ENCODE assay signal across 23 cellular contexts in the genomic region with DNA sequence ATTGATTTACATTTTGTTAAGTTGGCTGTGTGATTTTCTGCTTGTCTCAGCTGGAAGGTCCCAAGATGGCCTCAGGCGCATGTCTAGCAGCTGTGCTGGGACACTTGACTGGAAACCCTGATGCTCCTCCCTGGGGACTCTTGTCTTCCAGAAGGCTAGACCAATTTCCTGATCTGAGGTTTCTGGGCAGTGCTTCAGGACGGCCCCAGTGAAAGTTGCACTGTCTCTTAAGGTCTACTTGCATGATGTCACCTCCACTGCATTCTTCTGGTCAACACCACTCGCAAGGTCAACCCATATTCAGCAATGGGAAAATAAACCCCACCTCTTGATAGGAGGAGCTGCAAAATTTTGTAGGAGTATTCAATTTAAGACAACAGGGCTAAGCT.
A peak's percentile ranks its signal among the peaks of the same experiment; 100 is the strongest.
DNase-seq lines count a peak whose midpoint lies in the region; ATAC-seq and TF ChIP-seq lines count a peak whose summit lies in the region.
"Had no signal": no experiment of that assay in that cellular context is flagged by ENCODE, and none has a peak within 500 bp of the region (broad histone marks: within the 10 kb centered on the region; RNA-seq: fewer than 3 reads in every experiment).

No MANE protein-coding gene starts in this region.

- H3K4me2 ChIP-seq in GM23338, result no peak overlapping the region
- no peak overlapping the region for H3K4me2 ChIP-seq in mesendoderm (ENCODE audit: low read length)

- H3F3A ChIP-seq in GM23338 (replicated peaks; ENCODE audit: low read depth), result no peaks in the 10 kb centered on the region

- H3K23ac ChIP-seq in mesendoderm (ENCODE audit: low read length), result no peak overlapping the region

- H3K79me2 ChIP-seq in GM23338 (replicated peaks; ENCODE audit: insufficient read depth) (no peaks in the 10 kb centered on the region), mesendoderm (ENCODE audit: control insufficient read depth, insufficient read depth, low read length) (no peaks in the 10 kb centered on the region)

- no peak overlapping the region for H3K9ac ChIP-seq in mesendoderm (ENCODE audit: low read length)

- no peaks in the 10 kb centered on the region for H4K20me1 ChIP-seq in GM23338 (replicated peaks; ENCODE audit: insufficient read depth)

- no peak overlapping the region for H3K27ac Mint-ChIP-seq in GM23338
- H3K27ac Mint-ChIP-seq in natural killer cell, result no peak overlapping the region
- H3K27ac Mint-ChIP-seq: effector memory CD8-positive, alpha-beta T cell; HFFc6; stimulated activated effector memory CD8-positive, alpha-beta T cell treated with anti-CD3 and anti-CD28 coated beads, Interleukin-12 subunit alpha, Interleukin-12 subunit beta, amount 100 ng/mL, for 72 hours had no signal

- H3K4me3 Mint-ChIP-seq in GM23338 (no peak overlapping the region), natural killer cell (no peak overlapping the region)
- H3K4me3 Mint-ChIP-seq: effector memory CD8-positive, alpha-beta T cell; HFFc6; stimulated activated effector memory CD8-positive, alpha-beta T cell treated with anti-CD3 and anti-CD28 coated beads, Interleukin-12 subunit alpha, Interleukin-12 subunit beta, amount 100 ng/mL, for 72 hours had no signal

- H3K9me2 ChIP-seq in GM23338 (ENCODE audit: insufficient read depth), result 0 out of 2 replicates have a peak, but pooled peaks cover 4% of the 10 kb centered on the region

- H3K27me3 Mint-ChIP-seq in GM23338 (ENCODE audit: insufficient read depth, low read depth, poor library complexity) (peaks cover 5% of the 10 kb centered on the region), natural killer cell (ENCODE audit: low read depth in 2 of 2) (peaks cover 7 to 8% of the 10 kb centered on the region in 2 donors)

- WGBS in mesendoderm (ENCODE audit: extremely low coverage, insufficient coverage, low lambda C conversion rate), result no CpG with 5 or more reads among the region's 3 CpGs

- H3K4me1 ChIP-seq in GM23338 (ENCODE audit: insufficient read depth), result peaks cover 17% of the 10 kb centered on the region
- H3K4me1 ChIP-seq in mesendoderm (ENCODE audit: control insufficient read depth, low read depth, low read length), result no peaks in the 10 kb centered on the region
- H3K4me1 ChIP-seq: suprapubic skin had no signal

- no peaks in the 10 kb centered on the region for H3K79me1 ChIP-seq in mesendoderm (ENCODE audit: low read length)

- no peak overlapping the region for H2AFZ ChIP-seq in GM23338

- H3K9me3 Mint-ChIP-seq in GM23338 (no peaks in the 10 kb centered on the region; the same call in 1 of the 3 replicates), natural killer cell (no peaks in the 10 kb centered on the region)
- H3K9me3 Mint-ChIP-seq: stimulated activated effector memory CD8-positive, alpha-beta T cell treated with anti-CD3 and anti-CD28 coated beads, Interleukin-12 subunit alpha, Interleukin-12 subunit beta, amount 100 ng/mL, for 72 hours had no signal

- H3K27me3 ChIP-seq in GM23338 (ENCODE audit: insufficient read depth) (no peaks in the 10 kb centered on the region), mesendoderm (ENCODE audit: insufficient read depth, low read length, poor library complexity) (no peaks in the 10 kb centered on the region)
- H3K27me3 ChIP-seq: brain microvascular endothelial cell, esophagus muscularis mucosa, suprapubic skin had no signal

- no peak overlapping the region for H2BK15ac ChIP-seq in mesendoderm (replicated peaks; ENCODE audit: low read depth)

- ATAC-seq in Right ventricle myocardium superior (ENCODE audit: poor library complexity), result peak; percentile 22
- no peak for ATAC-seq in GM23338
- no peak for ATAC-seq in natural killer cell
- ATAC-seq: effector memory CD8-positive, alpha-beta T cell; stimulated activated effector memory CD8-positive, alpha-beta T cell treated with anti-CD3 and anti-CD28 coated beads, Interleukin-12 subunit alpha, Interleukin-12 subunit beta, amount 100 ng/mL, for 72 hours had no signal

- in situ Hi-C loops in SK-MEL-5 (cut with HindIII; ENCODE audit: low pct_unique_long_range_greater_than_20kb, low sequenced_read_pairs), result no loop called here

- no peaks in the 10 kb centered on the region for H3K36me3 Mint-ChIP-seq in GM23338 (ENCODE audit: low read depth)
- H3K36me3 Mint-ChIP-seq in natural killer cell, result no peaks in the 10 kb centered on the region
- H3K36me3 Mint-ChIP-seq: stimulated activated effector memory CD8-positive, alpha-beta T cell treated with anti-CD3 and anti-CD28 coated beads, Interleukin-12 subunit alpha, Interleukin-12 subunit beta, amount 100 ng/mL, for 72 hours had no signal

- no peak overlapping the region for H2BK5ac ChIP-seq in mesendoderm (ENCODE audit: low read length)

- H2BK120ac ChIP-seq in mesendoderm (ENCODE audit: low read depth, low read length), result no peak overlapping the region

- no peak overlapping the region for H3K18ac ChIP-seq in mesendoderm (ENCODE audit: low read length)

- H3K4me3 ChIP-seq in GM23338 (no peak overlapping the region), mesendoderm (ENCODE audit: low read length) (no peak overlapping the region)
- H3K4me3 ChIP-seq: esophagus muscularis mucosa, suprapubic skin had no signal

- intact Hi-C loops in Right ventricle myocardium superior (cut with DNase I), result no loop called here
- intact Hi-C loops in cardiac septum (cut with DNase I), result no loop called here
- intact Hi-C loops in natural killer cell (cut with micrococcal nuclease), result no loop called here

- H3K56ac ChIP-seq in mesendoderm (ENCODE audit: low read length), result no peak overlapping the region

- no peak overlapping the region for H3K4ac ChIP-seq in mesendoderm (ENCODE audit: low read depth, low read length)

- H4K8ac ChIP-seq in mesendoderm (ENCODE audit: low read depth, low read length), result no peak overlapping the region

- peaks cover 21% of the 10 kb centered on the region for H3K4me1 Mint-ChIP-seq in GM23338
- H3K4me1 Mint-ChIP-seq in natural killer cell, result no peaks in the 10 kb centered on the region
- H3K4me1 Mint-ChIP-seq: stimulated activated effector memory CD8-positive, alpha-beta T cell treated with anti-CD3 and anti-CD28 coated beads, Interleukin-12 subunit alpha, Interleukin-12 subunit beta, amount 100 ng/mL, for 72 hours had no signal

- no peaks in the 10 kb centered on the region for H3K36me3 ChIP-seq in GM23338 (ENCODE audit: insufficient read depth)
- H3K36me3 ChIP-seq in mesendoderm (ENCODE audit: control insufficient read depth, insufficient read depth, low read length), result no peaks in the 10 kb centered on the region
- H3K36me3 ChIP-seq: brain microvascular endothelial cell, esophagus muscularis mucosa, suprapubic skin had no signal

- TF ChIP-seq CTCF in GM23338 (conservative IDR thresholded peaks at IDR 0.05; ENCODE audit: low read depth in 2 of 2) (no peak), natural killer cell (IDR thresholded peaks at IDR 0.05) (no peak)

- H3K27ac ChIP-seq in GM23338 (ENCODE audit: low read depth), result no peak overlapping the region
- no peak overlapping the region for H3K27ac ChIP-seq in mesendoderm (ENCODE audit: low read depth, low read length)
- H3K27ac ChIP-seq: brain microvascular endothelial cell, esophagus muscularis mucosa, RWPE1, suprapubic skin had no signal

- DNase-seq in Right ventricle myocardium superior (no peak), cardiac septum (ENCODE audit: low spot score) (no peak), GM23338 (ENCODE audit: low spot score) (peak; percentile 10), SK-MEL-5 (ENCODE audit: low read depth, low spot score) (peak; percentile 0), mesendoderm (peak; percentile 86), natural killer cell (no peak), HT-29 (ENCODE audit: low spot score) (no peak)
- DNase-seq in activated CD4-positive, alpha-beta T cell treated with anti-CD3 and anti-CD28 coated beads, Interleukin-2, amount 50 U/mL, for 48 hours, result no peak
- DNase-seq: activated CD4-positive, CD25-positive, alpha-beta regulatory T cell treated with anti-CD3 and anti-CD28 coated beads, Interleukin-2, amount 50 U/mL, for 72 hours; activated gamma-delta T cell treated with Interleukin-2 at 50 U/mL for 16 hours; activated T-cell treated with anti-CD3 and anti-CD28 coated beads, Interleukin-2, amount 50 U/mL, for 1 hour; brain microvascular endothelial cell; effector memory CD8-positive, alpha-beta T cell; GDM1; HFFc6; left cardiac atrium; NCI-H524 treated with DMSO at 0.1 percent for 48 hours; stimulated activated CD4-positive, alpha-beta T cell treated with anti-CD3 and anti-CD28 coated beads, Interleukin-1b, Interleukin-23, amount 100 ng/mL, for 48 hours; SW 1271 had no signal

- no peak overlapping the region for H2AK5ac ChIP-seq in mesendoderm (ENCODE audit: low read length)

- no peak overlapping the region for H4K5ac ChIP-seq in mesendoderm (ENCODE audit: low read length)

TF ChIP-seq in GM23338, 12 proteins besides CTCF, POLR2A, EP300 and RAD21 (continues in another document):
- no peak for TF ChIP-seq EZH2 (IDR thresholded peaks at IDR 0.05; ENCODE audit: low read depth, unreplicated experiment)
- no peak for TF ChIP-seq EZH2phosphoT487 (IDR thresholded peaks at IDR 0.05; ENCODE audit: unreplicated experiment)
- no peak for TF ChIP-seq POLR2AphosphoS5 (IDR thresholded peaks at IDR 0.05; ENCODE audit: low read depth)
- TF ChIP-seq, protein P1, sequence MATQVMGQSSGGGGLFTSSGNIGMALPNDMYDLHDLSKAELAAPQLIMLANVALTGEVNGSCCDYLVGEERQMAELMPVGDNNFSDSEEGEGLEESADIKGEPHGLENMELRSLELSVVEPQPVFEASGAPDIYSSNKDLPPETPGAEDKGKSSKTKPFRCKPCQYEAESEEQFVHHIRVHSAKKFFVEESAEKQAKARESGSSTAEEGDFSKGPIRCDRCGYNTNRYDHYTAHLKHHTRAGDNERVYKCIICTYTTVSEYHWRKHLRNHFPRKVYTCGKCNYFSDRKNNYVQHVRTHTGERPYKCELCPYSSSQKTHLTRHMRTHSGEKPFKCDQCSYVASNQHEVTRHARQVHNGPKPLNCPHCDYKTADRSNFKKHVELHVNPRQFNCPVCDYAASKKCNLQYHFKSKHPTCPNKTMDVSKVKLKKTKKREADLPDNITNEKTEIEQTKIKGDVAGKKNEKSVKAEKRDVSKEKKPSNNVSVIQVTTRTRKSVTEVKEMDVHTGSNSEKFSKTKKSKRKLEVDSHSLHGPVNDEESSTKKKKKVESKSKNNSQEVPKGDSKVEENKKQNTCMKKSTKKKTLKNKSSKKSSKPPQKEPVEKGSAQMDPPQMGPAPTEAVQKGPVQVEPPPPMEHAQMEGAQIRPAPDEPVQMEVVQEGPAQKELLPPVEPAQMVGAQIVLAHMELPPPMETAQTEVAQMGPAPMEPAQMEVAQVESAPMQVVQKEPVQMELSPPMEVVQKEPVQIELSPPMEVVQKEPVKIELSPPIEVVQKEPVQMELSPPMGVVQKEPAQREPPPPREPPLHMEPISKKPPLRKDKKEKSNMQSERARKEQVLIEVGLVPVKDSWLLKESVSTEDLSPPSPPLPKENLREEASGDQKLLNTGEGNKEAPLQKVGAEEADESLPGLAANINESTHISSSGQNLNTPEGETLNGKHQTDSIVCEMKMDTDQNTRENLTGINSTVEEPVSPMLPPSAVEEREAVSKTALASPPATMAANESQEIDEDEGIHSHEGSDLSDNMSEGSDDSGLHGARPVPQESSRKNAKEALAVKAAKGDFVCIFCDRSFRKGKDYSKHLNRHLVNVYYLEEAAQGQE (IDR thresholded peaks at IDR 0.05; ENCODE audit: unreplicated experiment), result no peak
- no peak for TF ChIP-seq ZNF114 (CRISPR knock-in tag; IDR thresholded peaks at IDR 0.05)
- no peak for TF ChIP-seq ZNF331 (CRISPR knock-in tag; IDR thresholded peaks at IDR 0.05; ENCODE audit: low read depth)

Comparison
In these comparisons a context has a peak if more than half of its experiments do, and no peak if none do; other contexts are left out.
1. DNase-seq: peak in GM23338 (single experiment), SK-MEL-5 (single experiment) and mesendoderm (single experiment); none in Right ventricle myocardium superior (single experiment), cardiac septum (single experiment), natural killer cell (single experiment), activated CD4-positive, alpha-beta T cell treated with anti-CD3 and anti-CD28 coated beads, Interleukin-2, amount 50 U/mL, for 48 hours (0 of 2) and HT-29 (single experiment).